7 cellular contexts compared by ENCODE assay signal in genomic region chr7:152384235-152385200, GRCh38. TPM values are rescaled to one million over a fixed set of nuclear protein-coding genes. Genes with fewer than 3 reads are reported as not detected.
DNase-seq lines count a peak whose midpoint lies in the region; ATAC-seq, FAIRE-seq and TF ChIP-seq lines count a peak whose summit lies in the region.
"Not testable (repeated sequence)": the region's sequence is repeated elsewhere in the genome, so short reads cannot be mapped to it uniquely, and the experiment has no call there.

No MANE protein-coding gene starts in this region.

- not testable (repeated sequence) for TF ChIP-seq CTCF in Panc1 (IDR thresholded peaks at IDR 0.05); pancreas (IDR thresholded peaks at IDR 0.05)

- intact Hi-C loops in Panc1 (cut with micrococcal nuclease; ENCODE audit: unreplicated experiment); left colon (cut with DNase I, micrococcal nuclease); pancreas (cut with DNase I): not testable (repeated sequence)

- not testable (repeated sequence) for DNase-seq in GM23248; Panc1 (ENCODE audit: low read depth, low spot score); left colon; pancreas; stimulated activated naive CD8-positive, alpha-beta T cell treated with anti-CD3 and anti-CD28 coated beads, Interleukin-15, Interleukin-2, amounts not matched to agents 100 U/mL and 50 U/mL, for 24 hours

- not testable (repeated sequence) for H3F3A ChIP-seq in GM23248 (ENCODE audit: insufficient read depth)

- 57 to 61% methylated on average over 4 of the region's 4 CpGs for WGBS in GM23248 (ENCODE audit: low coverage in 1 of 2, low lambda C conversion rate in 2 of 2, missing lambda C conversion rate in 2 of 2), 2 experiments
- WGBS in pancreas, 2 donors = 44 to 56% methylated on average over 4 of the region's 4 CpGs

- not testable (repeated sequence) for H3K4me3 Mint-ChIP-seq in activated T-helper 17 cell treated with anti-CD3 and anti-CD28 coated beads, Interleukin-2, amount 50 U/mL, for 72 hours

- peaks cover 34% of the 10 kb centered on the region for H3K4me1 ChIP-seq in GM23248 (ENCODE audit: insufficient read depth)
- H3K4me1 ChIP-seq in Panc1 (ENCODE audit: control insufficient read depth, insufficient read depth, low read length) = not testable (repeated sequence)
- peaks cover 4 to 17% (median 11%) of the 10 kb centered on the region in 3 donors for H3K4me1 ChIP-seq in pancreas

- CTCF ChIA-PET in Panc1 (lab: Charles Lee) = not testable (repeated sequence)

- POLR2A ChIA-PET in Panc1 (lab: Charles Lee) = not testable (repeated sequence)

- H3K4me3 ChIP-seq in GM23248; Panc1 (ENCODE audit: low read depth in 2 of 2, low read length in 2 of 2); pancreas: not testable (repeated sequence)

- H3K4me1 Mint-ChIP-seq in activated T-helper 17 cell treated with anti-CD3 and anti-CD28 coated beads, Interleukin-2, amount 50 U/mL, for 72 hours = not testable (repeated sequence)

- H3K9ac ChIP-seq in GM23248 = not testable (repeated sequence)

- not testable (repeated sequence) for H2AFZ ChIP-seq in GM23248

- not testable (repeated sequence) for H3K36me3 Mint-ChIP-seq in activated T-helper 17 cell treated with anti-CD3 and anti-CD28 coated beads, Interleukin-2, amount 50 U/mL, for 72 hours (ENCODE audit: low read depth)

- H3K27me3 Mint-ChIP-seq in activated T-helper 17 cell treated with anti-CD3 and anti-CD28 coated beads, Interleukin-2, amount 50 U/mL, for 72 hours = not testable (repeated sequence)

- in situ Hi-C loops in GM23248 (cut with MboI); Panc1 (cut with HindIII; ENCODE audit: low pct_unique_long_range_greater_than_20kb, low sequenced_read_pairs): not testable (repeated sequence)

- not testable (repeated sequence) for H3K27ac Mint-ChIP-seq in activated T-helper 17 cell treated with anti-CD3 and anti-CD28 coated beads, Interleukin-2, amount 50 U/mL, for 72 hours

- not testable (repeated sequence) for BruUV-seq in Panc1 (replicated peaks; lab: Mats Ljungman, UMichigan)

- 0 out of 2 replicates have a peak, but pooled peaks have one; percentile 33 for ATAC-seq in Panc1
- ATAC-seq in activated T-helper 17 cell treated with anti-CD3 and anti-CD28 coated beads, Interleukin-2, amount 50 U/mL, for 72 hours (replicated peaks) = peak; percentile 41
- peak; percentile 2 for ATAC-seq in left colon
- peak in 1 of 4 donors; percentile 5 for ATAC-seq in pancreas
- ATAC-seq in stimulated activated naive CD8-positive, alpha-beta T cell treated with anti-CD3 and anti-CD28 coated beads, Interleukin-15, Interleukin-2, amounts not matched to agents 100 U/mL and 50 U/mL, for 24 hours = peak; percentile 16

- peak; percentile 49 for FAIRE-seq in colon (lab: Jason Lieb, UNC)
- FAIRE-seq in pancreas (lab: Jason Lieb, UNC) = peak; percentile 26

- H3K27me3 ChIP-seq in GM23248 (replicated peaks; ENCODE audit: insufficient read depth); Panc1 (ENCODE audit: control insufficient read depth, insufficient read depth, low read length); pancreas: not testable (repeated sequence)

- peaks cover 95% of the 10 kb centered on the region for H3K79me2 ChIP-seq in GM23248 (ENCODE audit: insufficient read depth)

- H3K27ac ChIP-seq in GM23248 = 0 out of 2 replicates have a peak overlapping the region, but pooled peaks have one; percentile 13
- not testable (repeated sequence) for H3K27ac ChIP-seq in Panc1 (ENCODE audit: low read length); pancreas

- H3K9me3 Mint-ChIP-seq in activated T-helper 17 cell treated with anti-CD3 and anti-CD28 coated beads, Interleukin-2, amount 50 U/mL, for 72 hours = not testable (repeated sequence)

- not testable (repeated sequence) for H3K9me2 ChIP-seq in GM23248 (ENCODE audit: insufficient read depth)

- H4K20me1 ChIP-seq in GM23248 (ENCODE audit: insufficient read depth) = not testable (repeated sequence)

- not testable (repeated sequence) for H3K9me3 ChIP-seq in GM23248 (ENCODE audit: low read depth); Panc1 (ENCODE audit: control insufficient read depth, insufficient read depth, low read depth, low read length); pancreas

- not testable (repeated sequence) for H3K36me3 ChIP-seq in GM23248 (ENCODE audit: low read depth); Panc1 (ENCODE audit: control insufficient read depth, insufficient read depth, low read length); pancreas

- H3K4me2 ChIP-seq in GM23248 (ENCODE audit: unreplicated experiment) = peak overlapping the region; percentile 44

RNA-seq across cellular contexts. Expression of gene KMT2C, which starts 51.3 kb away (rescaled TPM):
- total RNA-seq in GM23248 (2014; rRNA removed; shearing (Covaris generic)) = 14.2 and 14.3 TPM in 2 replicates
- 7.2 and 8.3 TPM in 2 replicates for polyA plus RNA-seq in GM23248 (2016; fragmentation: Nextera tagmentation; extraction: Ambion mirVana)
- total RNA-seq in Panc1 (2021; ENCODE audit: unreplicated experiment) = 42.5 TPM
- polyA plus RNA-seq in Panc1 (2012; ENCODE audit: insufficient read length) = 13.3 TPM
- 100 to 1,000 TPM in 1 of 2 donors, 10 to 100 TPM in 1; 52.1 to 106 TPM for total RNA-seq in activated T-helper 17 cell treated with anti-CD3 and anti-CD28 coated beads, Interleukin-2, amount 50 U/mL, for 72 hours
- 10 to 100 TPM; 78.4 to 81.1 TPM for total RNA-seq in left colon
- total RNA-seq in pancreas = 10 to 100 TPM; 43.7 to 64.1 (median 54.4) TPM
- 10 to 100 TPM; 10.1 to 13.3 TPM for polyA plus RNA-seq in pancreas
